In genomic region chr6:19691465-19692167, GRCh38 we compare ENCODE assay signal across 1 cellular context.
TF ChIP-seq lines count a peak whose summit lies in the region.

No MANE protein-coding gene starts in this region.

TF ChIP-seq in IMR-90, 13 proteins besides CTCF, POLR2A, EP300 and RAD21 (continued from another document):
- no peak for TF ChIP-seq FOS (IDR thresholded peaks at IDR 0.05; ENCODE audit: low read depth, low read length)
- no peak for TF ChIP-seq MAFK (IDR thresholded peaks at IDR 0.05; ENCODE audit: low read depth, low read length)
- no peak for TF ChIP-seq MXI1 (IDR thresholded peaks at IDR 0.05; ENCODE audit: borderline replicate concordance, low read depth, low read length)
- TF ChIP-seq CHD1 (IDR thresholded peaks at IDR 0.05; ENCODE audit: low read depth, low read length), result no peak
- TF ChIP-seq BHLHE40 (IDR thresholded peaks at IDR 0.05; ENCODE audit: low read depth, low read length), result no peak
- no peak for TF ChIP-seq SMC3 (IDR thresholded peaks at IDR 0.05; ENCODE audit: low read depth, low read length)
- TF ChIP-seq MAZ (IDR thresholded peaks at IDR 0.05; ENCODE audit: borderline replicate concordance, low read depth, low read length), result no peak
